2 cellular contexts compared by ENCODE assay signal in genomic region chr9:131591845-131592208, GRCh38.
TF ChIP-seq lines count a peak whose summit lies in the region.

No MANE protein-coding gene starts in this region.

TF ChIP-seq in H1, 55 proteins besides CTCF, POLR2A, EP300 and RAD21:
- TF ChIP-seq CTBP2 (IDR thresholded peaks at IDR 0.05; ENCODE audit: borderline replicate concordance, insufficient read depth, insufficient read length, low read length) (no peak), RBBP5 (IDR thresholded peaks at IDR 0.05; ENCODE audit: borderline replicate concordance, low read depth, low read length) (no peak), CBX5 (IDR thresholded peaks at IDR 0.05; ENCODE audit: low read depth, low read length) (no peak), ATF3 (IDR thresholded peaks at IDR 0.05; ENCODE audit: insufficient read depth, low read depth, low read length) (no peak), JUN (IDR thresholded peaks at IDR 0.05; ENCODE audit: low read depth, low read length) (no peak), BACH1 (IDR thresholded peaks at IDR 0.05; ENCODE audit: low read length) (no peak), RXRA (IDR thresholded peaks at IDR 0.05; ENCODE audit: insufficient read depth, low read depth, low read length) (no peak), EZH2 (IDR thresholded peaks at IDR 0.05; ENCODE audit: low read depth, low read length, severe bottlenecking) (no peak)

TF ChIP-seq in GM12891, 5 proteins besides CTCF, POLR2A, EP300 and RAD21:
- TF ChIP-seq TAF1 (IDR thresholded peaks at IDR 0.05; ENCODE audit: low read depth, low read length), result no peak
- no peak for TF ChIP-seq SPI1 (IDR thresholded peaks at IDR 0.05; ENCODE audit: low read depth, low read length)
- TF ChIP-seq POU2F2 (IDR thresholded peaks at IDR 0.05; ENCODE audit: low read depth, low read length), result no peak
- TF ChIP-seq PAX5 (IDR thresholded peaks at IDR 0.05; ENCODE audit: insufficient read depth, low read length, severe bottlenecking), result no peak
- no peak for TF ChIP-seq POLR2AphosphoS5 (IDR thresholded peaks at IDR 0.05; ENCODE audit: low read depth, low read length)
TF ChIP-seq in GM12891: peak in this region for 0.
